1 cellular context compared by ENCODE assay signal in genomic region chr7:40299097-40299496, GRCh38.
TF ChIP-seq lines count a peak whose summit lies in the region.

No MANE protein-coding gene starts in this region.

TF ChIP-seq in GM23338, 12 proteins besides CTCF, POLR2A, EP300 and RAD21 (continued from another document):
- TF ChIP-seq ZNF462 (CRISPR knock-in tag; IDR thresholded peaks at IDR 0.05) (no peak), EZH2phosphoT487 (IDR thresholded peaks at IDR 0.05; ENCODE audit: unreplicated experiment) (no peak), ZNF114 (CRISPR knock-in tag; IDR thresholded peaks at IDR 0.05) (no peak), CREB1 (CRISPR knock-in tag; IDR thresholded peaks at IDR 0.05; ENCODE audit: low read depth) (no peak), NANOG (IDR thresholded peaks at IDR 0.05; ENCODE audit: borderline replicate concordance) (no peak), STAT1 (IDR thresholded peaks at IDR 0.05; ENCODE audit: unreplicated experiment) (no peak), POLR2AphosphoS5 (IDR thresholded peaks at IDR 0.05; ENCODE audit: low read depth) (no peak)
